19 cellular contexts compared by ENCODE assay signal in the genomic region with DNA sequence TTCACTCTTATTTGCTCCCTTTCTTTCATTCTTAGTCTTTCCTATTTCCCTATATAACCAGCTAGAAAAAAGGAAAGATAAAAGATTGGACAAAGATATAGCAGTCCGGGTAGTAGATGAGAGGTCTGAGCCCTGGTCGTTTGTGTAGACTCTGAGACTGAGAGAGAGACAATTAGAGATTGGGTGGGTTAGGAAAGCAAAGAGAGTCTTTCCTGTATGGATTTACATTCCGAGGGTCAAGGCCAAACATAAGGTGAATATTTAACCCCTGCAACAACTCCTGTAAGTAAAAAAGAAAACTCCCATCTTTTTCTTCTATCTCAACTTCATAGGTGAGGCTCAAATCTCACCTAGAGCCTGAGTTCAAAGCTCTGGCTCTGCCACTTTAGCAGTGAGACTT.
"Had no signal": no experiment of that assay in that cellular context is flagged by ENCODE, and none has a peak within 500 bp of the region (broad histone marks: within the 10 kb centered on the region; RNA-seq: fewer than 3 reads in every experiment).

No MANE protein-coding gene starts in this region.

- H3K4me3 Mint-ChIP-seq: naive thymus-derived CD4-positive, alpha-beta T cell; stimulated activated effector memory CD8-positive, alpha-beta T cell treated with anti-CD3 and anti-CD28 coated beads, Interleukin-12 subunit alpha, Interleukin-12 subunit beta, amount 100 ng/mL, for 72 hours; type B pancreatic cell had no signal

- H3K9me3 ChIP-seq: heart left ventricle, suprapubic skin, thyroid gland had no signal

- ATAC-seq: esophagus mucosa; heart left ventricle; left colon; left ventricle myocardium superior; naive thymus-derived CD4-positive, alpha-beta T cell had no signal

- H3K9me3 Mint-ChIP-seq: naive thymus-derived CD4-positive, alpha-beta T cell; stimulated activated effector memory CD8-positive, alpha-beta T cell treated with anti-CD3 and anti-CD28 coated beads, Interleukin-12 subunit alpha, Interleukin-12 subunit beta, amount 100 ng/mL, for 72 hours; type B pancreatic cell had no signal

- DNase-seq: dorsolateral prefrontal cortex; effector CD8-positive, alpha-beta T cell; heart left ventricle; left colon; left ventricle myocardium superior; mesenchymal stem cell; naive thymus-derived CD4-positive, alpha-beta T cell; posterior cingulate gyrus; stimulated activated CD4-positive, alpha-beta T cell treated with anti-CD3 and anti-CD28 coated beads, Interleukin-4, amount 100 ng/mL, for 1 hour; stimulated activated CD8-positive, alpha-beta memory T cell treated with anti-CD3 and anti-CD28 coated beads, Interleukin-4, amount 100 ng/mL, for 48 hours; stimulated activated naive CD8-positive, alpha-beta T cell treated with anti-CD3 and anti-CD28 coated beads, Interleukin-15, Interleukin-2, amounts not matched to agents 100 U/mL and 50 U/mL, for 24 hours; thyroid gland had no signal

- H3K27ac ChIP-seq: coronary artery, dorsolateral prefrontal cortex, heart left ventricle, suprapubic skin, thyroid gland had no signal

- H3K4me3 ChIP-seq: coronary artery, dorsolateral prefrontal cortex, heart left ventricle, lung, smooth muscle cell, suprapubic skin, thyroid gland had no signal

- H3K36me3 ChIP-seq: heart left ventricle, suprapubic skin, thyroid gland had no signal

- H3K27me3 ChIP-seq: heart left ventricle, thyroid gland had no signal

- H3K36me3 Mint-ChIP-seq: naive thymus-derived CD4-positive, alpha-beta T cell; stimulated activated effector memory CD8-positive, alpha-beta T cell treated with anti-CD3 and anti-CD28 coated beads, Interleukin-12 subunit alpha, Interleukin-12 subunit beta, amount 100 ng/mL, for 72 hours; type B pancreatic cell had no signal

- H3K27ac Mint-ChIP-seq: stimulated activated effector memory CD8-positive, alpha-beta T cell treated with anti-CD3 and anti-CD28 coated beads, Interleukin-12 subunit alpha, Interleukin-12 subunit beta, amount 100 ng/mL, for 72 hours; type B pancreatic cell had no signal
